Comparison of ENCODE assay signal across 24 cellular contexts in genomic region chr6:51432481-51432880, GRCh38.
"Had no signal": no experiment of that assay in that cellular context is flagged by ENCODE, and none has a peak within 500 bp of the region (broad histone marks: within the 10 kb centered on the region; RNA-seq: fewer than 3 reads in every experiment).

No MANE protein-coding gene starts in this region.

- ATAC-seq: gastrocnemius medialis; left cardiac atrium; right lobe of liver; stimulated activated effector memory CD8-positive, alpha-beta T cell treated with anti-CD3 and anti-CD28 coated beads, Interleukin-12 subunit alpha, Interleukin-12 subunit beta, amount 100 ng/mL, for 72 hours had no signal

- DNase-seq: effector CD4-positive, alpha-beta T cell; endodermal cell; gastrocnemius medialis; glutamatergic neuron; immature natural killer cell; kidney; left cardiac atrium; left ventricle myocardium inferior; mesendoderm; naive B cell; occipital lobe; retina; right lobe of liver; stimulated activated CD4-positive, alpha-beta T cell treated with anti-CD3 and anti-CD28 coated beads, Interleukin-4, amount 100 ng/mL, for 1 hour; stimulated activated CD8-positive, alpha-beta memory T cell treated with anti-CD3 and anti-CD28 coated beads, Interleukin-4, amount 100 ng/mL, for 48 hours; tibial artery; upper lobe of left lung; uterus had no signal

- H3K4me1 ChIP-seq: gastrocnemius medialis, left ventricle myocardium inferior, parathyroid adenoma, prostate gland, right lobe of liver, tibial artery, upper lobe of left lung, uterus had no signal

- H3K9ac ChIP-seq: parathyroid adenoma had no signal

- H2AFZ ChIP-seq: parathyroid adenoma had no signal

- H3K27me3 ChIP-seq: gastrocnemius medialis, right lobe of liver, tibial artery, upper lobe of left lung, uterus had no signal

- H3K79me2 ChIP-seq: parathyroid adenoma had no signal

- H3K9me3 ChIP-seq: gastrocnemius medialis, left ventricle myocardium inferior, prostate gland, right lobe of liver, tibial artery, upper lobe of left lung, uterus had no signal

- H3K36me3 ChIP-seq: gastrocnemius medialis, left ventricle myocardium inferior, prostate gland, right lobe of liver, tibial artery, upper lobe of left lung, uterus had no signal

- FAIRE-seq: endothelial cell of umbilical vein, kidney had no signal

- H3K27ac ChIP-seq: coronary artery, gastrocnemius medialis, left ventricle myocardium inferior, parathyroid adenoma, prostate gland, right lobe of liver, tibial artery, upper lobe of left lung, uterus had no signal

- H3K4me3 ChIP-seq: coronary artery, gastrocnemius medialis, left ventricle myocardium inferior, lung, prostate gland, right lobe of liver, tibial artery, upper lobe of left lung, uterus had no signal
